10 cellular contexts compared by ENCODE assay signal in the genomic region with DNA sequence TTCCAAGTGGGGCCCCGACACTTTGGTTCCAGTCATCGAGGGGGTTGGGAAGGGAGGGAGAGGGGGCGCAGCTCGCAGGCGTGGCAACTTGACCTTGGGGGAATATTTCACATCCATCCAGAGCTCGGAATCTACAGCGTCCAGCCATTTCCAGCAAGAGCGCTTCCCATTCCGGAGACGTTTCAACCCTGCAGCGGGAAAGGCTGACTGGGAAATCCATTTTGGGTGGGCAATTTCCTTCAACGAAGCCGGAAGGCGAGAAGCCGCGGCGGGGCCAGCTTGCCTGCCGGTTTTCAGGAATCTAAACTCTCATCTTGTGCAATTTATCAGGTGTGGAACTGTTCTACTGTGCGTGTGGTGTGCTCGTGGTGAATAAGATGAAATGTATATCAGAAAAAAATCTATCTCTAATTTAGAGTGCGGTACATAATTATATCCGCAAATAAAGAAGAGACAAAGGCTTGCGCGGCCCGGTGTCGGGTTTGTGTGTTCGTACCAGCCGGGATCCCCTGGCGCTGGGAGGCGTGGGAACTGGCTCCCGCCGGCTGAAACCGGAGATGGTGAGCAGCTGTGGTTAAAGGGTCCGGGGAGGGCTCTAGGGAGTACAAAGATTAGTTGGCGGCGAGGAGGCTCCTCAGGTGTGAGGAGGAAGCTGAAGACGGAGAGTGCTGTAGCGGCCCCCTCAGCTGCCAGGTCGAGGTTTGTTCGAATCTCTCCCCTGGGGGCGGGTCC. TPM values are rescaled to one million over a fixed set of nuclear protein-coding genes. Genes with fewer than 3 reads are reported as not detected.
DNase-seq lines count a peak whose midpoint lies in the region; ATAC-seq and TF ChIP-seq lines count a peak whose summit lies in the region.
"Had no signal": no experiment of that assay in that cellular context is flagged by ENCODE, and none has a peak within 500 bp of the region (broad histone marks: within the 10 kb centered on the region; RNA-seq: fewer than 3 reads in every experiment).

No MANE protein-coding gene starts in this region.

- peaks cover 7% of the 10 kb centered on the region for H3K9me3 Mint-ChIP-seq in activated naive CD8-positive, alpha-beta T cell treated with anti-CD3 and anti-CD28 coated beads for 36 hours

- no peak for TF ChIP-seq POLR2A in spleen (IDR thresholded peaks at IDR 0.05)

- TF ChIP-seq RAD21 in SK-N-SH (IDR thresholded peaks at IDR 0.05; ENCODE audit: low read length): no peak

- H4K20me1 ChIP-seq in SK-N-SH (ENCODE audit: insufficient read depth): no peaks in the 10 kb centered on the region

- CTCF ChIA-PET in SK-N-SH (lab: Yijun Ruan, JAX): interaction anchor here (0.8 to 14.6 kb wide), 14 partner anchors 14 to 226 kb away, joined by 3 to 510 read pairs (median 3); partner anchors contain the start of gene ACTR5

- no peaks in the 10 kb centered on the region for H3K9me2 ChIP-seq in SK-N-SH

- H3K36me3 ChIP-seq in SK-N-SH (replicated peaks in 1 of 2; ENCODE audit: control insufficient read depth in 1 of 2, insufficient read depth in 2 of 2, low read length in 1 of 2) (no peaks in the 10 kb centered on the region), spleen (no peaks in the 10 kb centered on the region)
- H3K36me3 ChIP-seq: ascending aorta had no signal

- peaks cover 94% of the 10 kb centered on the region for H3K27me3 ChIP-seq in SK-N-SH (ENCODE audit: insufficient read depth)
- H3K27me3 ChIP-seq in spleen (replicated peaks in 1 of 7): peaks cover 44 to 100% (median 100%) of the 10 kb centered on the region in 7 donors

- H2AFZ ChIP-seq in SK-N-SH (ENCODE audit: low read depth): no peak overlapping the region

- H3K4me1 Mint-ChIP-seq in activated naive CD8-positive, alpha-beta T cell treated with anti-CD3 and anti-CD28 coated beads for 36 hours: peaks cover 46% of the 10 kb centered on the region

- 12% methylated on average over 39 of the region's 41 CpGs for WGBS in SK-N-SH (ENCODE audit: low lambda C conversion rate)
- WGBS in spleen, 5 donors: 2 to 7% (median 3%) methylated on average over 36 to 41 of the region's 41 CpGs

- DNase-seq in SK-N-SH (peak; percentile 56), NCI-H2029 treated with DMSO at 0.1 percent for 48 hours (lab: John Stamatoyannopoulos, UW) (peak; percentile 54), retina (peak; percentile 70), spleen (no peak), kidney glomerular epithelial cell (lab: John Stamatoyannopoulos, UW) (no peak)
- no peak for DNase-seq in activated naive CD8-positive, alpha-beta T cell treated with anti-CD3 and anti-CD28 coated beads for 36 hours
- DNase-seq: Kasumi-1 had no signal

- H3K27ac Mint-ChIP-seq in activated naive CD8-positive, alpha-beta T cell treated with anti-CD3 and anti-CD28 coated beads for 36 hours: peak overlapping the region; percentile 27

- no peaks in the 10 kb centered on the region for H3F3A ChIP-seq in SK-N-SH (replicated peaks; ENCODE audit: insufficient read depth)

- peaks cover 3% of the 10 kb centered on the region for H3K36me3 Mint-ChIP-seq in activated naive CD8-positive, alpha-beta T cell treated with anti-CD3 and anti-CD28 coated beads for 36 hours

- no peaks in the 10 kb centered on the region for H3K79me2 ChIP-seq in SK-N-SH (ENCODE audit: insufficient read depth)

- no peak for TF ChIP-seq CTCF in SK-N-SH (IDR thresholded peaks at IDR 0.05)
- TF ChIP-seq CTCF in spleen (IDR thresholded peaks at IDR 0.05 in 8 of 11, conservative IDR thresholded peaks at IDR 0.05 in 3 of 11): no peak

- H3K27ac ChIP-seq in SK-N-SH (ENCODE audit: low read depth in 2 of 2, low read length in 1 of 2): no peak overlapping the region
- H3K27ac ChIP-seq in spleen: no peak overlapping the region
- H3K27ac ChIP-seq: ascending aorta had no signal

- H3K4me3 ChIP-seq in SK-N-SH (ENCODE audit: low read depth in 2 of 2, low read length in 1 of 2) (no peak overlapping the region), spleen (peak overlapping the region in 1 of 8 donors; percentile 11)
- H3K4me3 ChIP-seq: ascending aorta had no signal

- H3K9me3 ChIP-seq in SK-N-SH (no peaks in the 10 kb centered on the region), spleen (peaks cover 0 to 14% (median 0%) of the 10 kb centered on the region in 8 donors)
- H3K9me3 ChIP-seq: ascending aorta had no signal

- H3K9ac ChIP-seq in SK-N-SH: no peak overlapping the region

- intact Hi-C loops in spleen (cut with DNase I; ENCODE audit: low total_unique reads): no loop called here

- H3K4me2 ChIP-seq in SK-N-SH: no peak overlapping the region

- H3K4me1 ChIP-seq in SK-N-SH (ENCODE audit: control insufficient read depth in 1 of 2, insufficient read depth in 2 of 2, low read depth in 1 of 2, low read length in 1 of 2): peaks cover 0 to 26% of the 10 kb centered on the region in 2 experiments; a peak in 2 of 4 replicates
- peaks cover 9 to 79% (median 71%) of the 10 kb centered on the region in 6 donors for H3K4me1 ChIP-seq in spleen

- no peak for TF ChIP-seq EP300 in SK-N-SH (IDR thresholded peaks at IDR 0.05; ENCODE audit: borderline replicate concordance in 1 of 2, low read depth in 1 of 2, low read length in 1 of 2)

- POLR2A ChIA-PET in SK-N-SH (lab: Yijun Ruan, JAX): no interaction called here

- H3K27me3 Mint-ChIP-seq in activated naive CD8-positive, alpha-beta T cell treated with anti-CD3 and anti-CD28 coated beads for 36 hours: peaks cover 94% of the 10 kb centered on the region

- no peak for ATAC-seq in SK-N-SH treated with all-trans-retinoic acid at 6 μM for 48 hours
- ATAC-seq in HG03045 (IDR thresholded peaks at IDR 0.05; ENCODE audit: unreplicated experiment): no peak

- no peak overlapping the region for H3K4me3 Mint-ChIP-seq in activated naive CD8-positive, alpha-beta T cell treated with anti-CD3 and anti-CD28 coated beads for 36 hours

TF ChIP-seq in SK-N-SH, 30 proteins besides CTCF, POLR2A, EP300 and RAD21 (continues in another document):
- TF ChIP-seq TAF1 (IDR thresholded peaks at IDR 0.05; ENCODE audit: borderline replicate concordance, low read depth, low read length): no peak
- no peak for TF ChIP-seq RFX5 (IDR thresholded peaks at IDR 0.05; ENCODE audit: low read length)
- TF ChIP-seq, protein P1, sequence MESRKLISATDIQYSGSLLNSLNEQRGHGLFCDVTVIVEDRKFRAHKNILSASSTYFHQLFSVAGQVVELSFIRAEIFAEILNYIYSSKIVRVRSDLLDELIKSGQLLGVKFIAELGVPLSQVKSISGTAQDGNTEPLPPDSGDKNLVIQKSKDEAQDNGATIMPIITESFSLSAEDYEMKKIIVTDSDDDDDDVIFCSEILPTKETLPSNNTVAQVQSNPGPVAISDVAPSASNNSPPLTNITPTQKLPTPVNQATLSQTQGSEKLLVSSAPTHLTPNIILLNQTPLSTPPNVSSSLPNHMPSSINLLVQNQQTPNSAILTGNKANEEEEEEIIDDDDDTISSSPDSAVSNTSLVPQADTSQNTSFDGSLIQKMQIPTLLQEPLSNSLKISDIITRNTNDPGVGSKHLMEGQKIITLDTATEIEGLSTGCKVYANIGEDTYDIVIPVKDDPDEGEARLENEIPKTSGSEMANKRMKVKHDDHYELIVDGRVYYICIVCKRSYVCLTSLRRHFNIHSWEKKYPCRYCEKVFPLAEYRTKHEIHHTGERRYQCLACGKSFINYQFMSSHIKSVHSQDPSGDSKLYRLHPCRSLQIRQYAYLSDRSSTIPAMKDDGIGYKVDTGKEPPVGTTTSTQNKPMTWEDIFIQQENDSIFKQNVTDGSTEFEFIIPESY (IDR thresholded peaks at IDR 0.05; ENCODE audit: borderline replicate concordance, low read depth): no peak
- no peak for TF ChIP-seq SMC3 (IDR thresholded peaks at IDR 0.05; ENCODE audit: low read depth, low read length)

TF ChIP-seq in SK-N-SH treated with all-trans-retinoic acid at 6 μM for 48 hours, 23 proteins besides CTCF, POLR2A, EP300 and RAD21 (continues in another document):
- TF ChIP-seq ARNTL (CRISPR knock-in tag; IDR thresholded peaks at IDR 0.05; ENCODE audit: borderline replicate concordance, low read depth) (no peak), OSR1 (CRISPR knock-in tag; IDR thresholded peaks at IDR 0.05) (no peak), POU6F1 (CRISPR knock-in tag; IDR thresholded peaks at IDR 0.05; ENCODE audit: borderline replicate concordance, low read depth) (no peak)
- TF ChIP-seq, protein P2, sequence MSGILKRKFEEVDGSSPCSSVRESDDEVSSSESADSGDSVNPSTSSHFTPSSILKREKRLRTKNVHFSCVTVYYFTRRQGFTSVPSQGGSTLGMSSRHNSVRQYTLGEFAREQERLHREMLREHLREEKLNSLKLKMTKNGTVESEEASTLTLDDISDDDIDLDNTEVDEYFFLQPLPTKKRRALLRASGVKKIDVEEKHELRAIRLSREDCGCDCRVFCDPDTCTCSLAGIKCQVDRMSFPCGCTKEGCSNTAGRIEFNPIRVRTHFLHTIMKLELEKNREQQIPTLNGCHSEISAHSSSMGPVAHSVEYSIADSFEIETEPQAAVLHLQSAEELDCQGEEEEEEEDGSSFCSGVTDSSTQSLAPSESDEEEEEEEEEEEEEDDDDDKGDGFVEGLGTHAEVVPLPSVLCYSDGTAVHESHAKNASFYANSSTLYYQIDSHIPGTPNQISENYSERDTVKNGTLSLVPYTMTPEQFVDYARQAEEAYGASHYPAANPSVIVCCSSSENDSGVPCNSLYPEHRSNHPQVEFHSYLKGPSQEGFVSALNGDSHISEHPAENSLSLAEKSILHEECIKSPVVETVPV (CRISPR knock-in tag; IDR thresholded peaks at IDR 0.05): no peak

RNA-seq across cellular contexts. Expression of gene SLC32A1, which starts 4.8 kb away (rescaled TPM):
- polyA plus RNA-seq in SK-N-SH (2012; rRNA removed) (not detected in 2 replicates), spleen (not detected)
- polyA plus RNA-seq in SK-N-SH (2012; cell fraction: cytosol; rRNA removed): not detected in 2 replicates
- not detected in 2 replicates for polyA plus RNA-seq in SK-N-SH (2012; cell fraction: nucleus; rRNA removed)
- total RNA-seq in activated naive CD8-positive, alpha-beta T cell treated with anti-CD3 and anti-CD28 coated beads for 36 hours: not detected
- not detected for total RNA-seq in spleen
- total RNA-seq: ascending aorta had no signal

RNA-seq across cellular contexts. Expression of gene ACTR5, which starts 19.2 kb away (rescaled TPM):
- polyA plus RNA-seq in SK-N-SH (2012; rRNA removed): 9.7 and 10.9 TPM in 2 replicates
- 4.4 and 6.4 TPM in 2 replicates for polyA plus RNA-seq in SK-N-SH (2012; cell fraction: cytosol; rRNA removed)
- polyA plus RNA-seq in SK-N-SH (2012; cell fraction: nucleus; rRNA removed): 41.9 and 49.0 TPM in 2 replicates
- 1 to 10 TPM; 7.3 to 7.5 TPM for total RNA-seq in activated naive CD8-positive, alpha-beta T cell treated with anti-CD3 and anti-CD28 coated beads for 36 hours
- total RNA-seq in spleen: 10 to 100 TPM in 3 of 7 donors, 1 to 10 TPM in 4; 8.4 to 12.8 (median 9.6) TPM
- 10 to 100 TPM in 1 of 3 donors, 1 to 10 TPM in 2; 5.6 to 10.9 (median 9.4) TPM for polyA plus RNA-seq in spleen

Comparison
In these comparisons a context has a peak if more than half of its experiments do, and no peak if none do; other contexts are left out.
1. DNase-seq: peak in SK-N-SH (single experiment), NCI-H2029 treated with DMSO at 0.1 percent for 48 hours (single experiment) and retina (single experiment); none in activated naive CD8-positive, alpha-beta T cell treated with anti-CD3 and anti-CD28 coated beads for 36 hours (single experiment), spleen (single experiment) and kidney glomerular epithelial cell (single experiment).